8 cellular contexts compared by ENCODE assay signal in the genomic region with DNA sequence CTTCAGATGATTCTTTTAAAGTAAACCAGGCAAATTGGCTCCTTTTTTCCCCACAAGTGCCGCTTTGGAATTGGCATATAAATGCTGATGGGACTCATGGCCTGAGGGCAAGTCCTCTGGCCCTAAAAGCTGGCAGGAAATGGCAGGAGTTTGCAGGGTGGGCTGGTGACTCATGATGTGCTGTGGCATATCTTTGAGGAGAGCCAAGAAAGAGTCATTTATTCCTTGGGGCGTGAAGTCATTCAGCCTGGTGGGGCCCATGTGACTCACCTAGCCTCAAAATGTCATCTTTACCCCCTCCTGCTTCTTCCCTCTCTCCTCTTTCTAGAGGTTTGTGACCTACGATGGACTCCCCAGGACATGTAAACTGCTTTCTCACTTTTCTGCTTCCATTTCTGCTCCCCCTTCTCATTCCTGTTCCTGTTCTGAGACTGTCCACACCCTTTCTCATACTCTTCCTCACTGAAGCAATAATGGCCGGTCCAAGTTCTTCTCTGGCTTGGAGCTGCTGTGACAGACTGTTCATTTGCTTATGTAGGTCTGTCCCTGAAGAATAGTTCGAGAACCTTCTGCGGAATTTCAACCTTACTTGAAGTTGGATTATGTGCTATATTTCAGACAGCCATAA.
DNase-seq lines count a peak whose midpoint lies in the region; ATAC-seq and TF ChIP-seq lines count a peak whose summit lies in the region.

No MANE protein-coding gene starts in this region.

- 73 to 93% (median 89%) methylated on average over 6 of the region's 6 CpGs for WGBS in stomach, 5 donors

- no peak for TF ChIP-seq CTCF in stomach (IDR thresholded peaks at IDR 0.05)

- TF ChIP-seq EP300 in stomach (IDR thresholded peaks at IDR 0.05) = no peak

- no peak for TF ChIP-seq POLR2A in stomach (IDR thresholded peaks at IDR 0.05)

- H3K9me3 ChIP-seq in stomach = peaks cover 0 to 12% (median 3%) of the 10 kb centered on the region in 4 donors

- no peak overlapping the region for H3K27ac ChIP-seq in stomach

- DNase-seq in activated CD4-positive, alpha-beta T cell treated with anti-CD3 and anti-CD28 coated beads for 48 hours = peak; percentile 76
- no peak for DNase-seq in activated CD4-positive, alpha-beta T cell treated with anti-CD3 and anti-CD28 coated beads for 1 hour
- DNase-seq in RPMI7951 (ENCODE audit: low read depth) (peak; percentile 99), NCI-H345 (lab: John Stamatoyannopoulos, UW) (no peak), stomach (no peak)
- DNase-seq in stimulated activated CD8-positive, alpha-beta memory T cell treated with anti-CD3 and anti-CD28 coated beads, Interleukin-4, amount 100 ng/mL, for 24 hours (ENCODE audit: low read depth) = peak; percentile 7
- no peak for DNase-seq in activated effector memory CD4-positive, alpha-beta T cell treated with anti-CD3 and anti-CD28 coated beads, Interleukin-2, amount 50 U/mL, for 16 hours

- intact Hi-C loops in stomach (cut with DNase I; ENCODE audit: low total_unique reads) = no loop called here

- no peaks in the 10 kb centered on the region for H3K36me3 ChIP-seq in stomach

- ATAC-seq in esophagus mucosa = peak; percentile 84

- no peaks in the 10 kb centered on the region for H3K4me1 ChIP-seq in stomach

- no peak overlapping the region for H3K4me3 ChIP-seq in stomach

- no peaks in the 10 kb centered on the region for H3K27me3 ChIP-seq in stomach

Comparison
In these comparisons a context has a peak if more than half of its experiments do, and no peak if none do; other contexts are left out.
1. DNase-seq: peak in activated CD4-positive, alpha-beta T cell treated with anti-CD3 and anti-CD28 coated beads for 48 hours (single experiment), RPMI7951 (single experiment) and stimulated activated CD8-positive, alpha-beta memory T cell treated with anti-CD3 and anti-CD28 coated beads, Interleukin-4, amount 100 ng/mL, for 24 hours (single experiment); none in activated CD4-positive, alpha-beta T cell treated with anti-CD3 and anti-CD28 coated beads for 1 hour (single experiment), NCI-H345 (single experiment), activated effector memory CD4-positive, alpha-beta T cell treated with anti-CD3 and anti-CD28 coated beads, Interleukin-2, amount 50 U/mL, for 16 hours (single experiment) and stomach (single experiment).